2 cellular contexts compared by ENCODE assay signal in genomic region chr9:131312822-131313770, GRCh38.
A peak's percentile ranks its signal among the peaks of the same experiment; 100 is the strongest.
TF ChIP-seq lines count a peak whose summit lies in the region.

No MANE protein-coding gene starts in this region.

TF ChIP-seq in HEK293, 187 proteins besides CTCF, POLR2A, EP300 and RAD21 (continues in another document):
- TF ChIP-seq WT1 (tag by site-specific recombination; IDR thresholded peaks at IDR 0.05) = no peak
- no peak for TF ChIP-seq ZNF521 (tag by site-specific recombination; IDR thresholded peaks at IDR 0.05)
- no peak for TF ChIP-seq TCF7L2 (IDR thresholded peaks at IDR 0.05; ENCODE audit: borderline replicate concordance, low read depth, low read length)
- TF ChIP-seq YY2 (tag by site-specific recombination; IDR thresholded peaks at IDR 0.05) = no peak
- no peak for TF ChIP-seq ZIC2 (tag by site-specific recombination; IDR thresholded peaks at IDR 0.05)
- TF ChIP-seq, protein P1, sequence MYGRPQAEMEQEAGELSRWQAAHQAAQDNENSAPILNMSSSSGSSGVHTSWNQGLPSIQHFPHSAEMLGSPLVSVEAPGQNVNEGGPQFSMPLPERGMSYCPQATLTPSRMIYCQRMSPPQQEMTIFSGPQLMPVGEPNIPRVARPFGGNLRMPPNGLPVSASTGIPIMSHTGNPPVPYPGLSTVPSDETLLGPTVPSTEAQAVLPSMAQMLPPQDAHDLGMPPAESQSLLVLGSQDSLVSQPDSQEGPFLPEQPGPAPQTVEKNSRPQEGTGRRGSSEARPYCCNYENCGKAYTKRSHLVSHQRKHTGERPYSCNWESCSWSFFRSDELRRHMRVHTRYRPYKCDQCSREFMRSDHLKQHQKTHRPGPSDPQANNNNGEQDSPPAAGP (tag by site-specific recombination; IDR thresholded peaks at IDR 0.05) = no peak
- TF ChIP-seq GLI2 (tag by site-specific recombination; IDR thresholded peaks at IDR 0.05; ENCODE audit: borderline replicate concordance, low read depth) = no peak
- TF ChIP-seq ZNF175 (tag by site-specific recombination; IDR thresholded peaks at IDR 0.05) = no peak
- TF ChIP-seq PRDM10 (tag by site-specific recombination; IDR thresholded peaks at IDR 0.05) = peak; percentile 22; the same call in 1 of the 2 replicates
- no peak for TF ChIP-seq ZNF580 (tag by site-specific recombination; IDR thresholded peaks at IDR 0.05)
- TF ChIP-seq ZNF701 (tag by site-specific recombination; IDR thresholded peaks at IDR 0.05) = no peak
- no peak for TF ChIP-seq ZNF24 (tag by site-specific recombination; IDR thresholded peaks at IDR 0.05)
- TF ChIP-seq ZNF248 (tag by site-specific recombination; IDR thresholded peaks at IDR 0.05) = no peak
- no peak for TF ChIP-seq ZNF571 (tag by site-specific recombination; IDR thresholded peaks at IDR 0.05)
- no peak for TF ChIP-seq ZNF654 (tag by site-specific recombination; IDR thresholded peaks at IDR 0.05; ENCODE audit: low read depth)
- no peak for TF ChIP-seq ZNF132 (tag by site-specific recombination; IDR thresholded peaks at IDR 0.05; ENCODE audit: borderline replicate concordance)
- no peak for TF ChIP-seq ZNF843 (tag by site-specific recombination; IDR thresholded peaks at IDR 0.05)
- TF ChIP-seq, protein P2, sequence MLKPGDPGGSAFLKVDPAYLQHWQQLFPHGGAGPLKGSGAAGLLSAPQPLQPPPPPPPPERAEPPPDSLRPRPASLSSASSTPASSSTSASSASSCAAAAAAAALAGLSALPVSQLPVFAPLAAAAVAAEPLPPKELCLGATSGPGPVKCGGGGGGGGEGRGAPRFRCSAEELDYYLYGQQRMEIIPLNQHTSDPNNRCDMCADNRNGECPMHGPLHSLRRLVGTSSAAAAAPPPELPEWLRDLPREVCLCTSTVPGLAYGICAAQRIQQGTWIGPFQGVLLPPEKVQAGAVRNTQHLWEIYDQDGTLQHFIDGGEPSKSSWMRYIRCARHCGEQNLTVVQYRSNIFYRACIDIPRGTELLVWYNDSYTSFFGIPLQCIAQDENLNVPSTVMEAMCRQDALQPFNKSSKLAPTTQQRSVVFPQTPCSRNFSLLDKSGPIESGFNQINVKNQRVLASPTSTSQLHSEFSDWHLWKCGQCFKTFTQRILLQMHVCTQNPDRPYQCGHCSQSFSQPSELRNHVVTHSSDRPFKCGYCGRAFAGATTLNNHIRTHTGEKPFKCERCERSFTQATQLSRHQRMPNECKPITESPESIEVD (tag by site-specific recombination; IDR thresholded peaks at IDR 0.05) = no peak
- peak; percentile 57 for TF ChIP-seq ZFHX2 (tag by site-specific recombination; conservative IDR thresholded peaks at IDR 0.05)
- TF ChIP-seq ZNF155 (tag by site-specific recombination; IDR thresholded peaks at IDR 0.05) = no peak
- peak; percentile 53; the same call in 1 of the 2 replicates for TF ChIP-seq EGR2 (tag by site-specific recombination; IDR thresholded peaks at IDR 0.05; ENCODE audit: low read depth)
- no peak for TF ChIP-seq ZNF558 (tag by site-specific recombination; IDR thresholded peaks at IDR 0.05)
- TF ChIP-seq ZNF707 (tag by site-specific recombination; IDR thresholded peaks at IDR 0.05) = no peak
- TF ChIP-seq GLI4 (tag by site-specific recombination; IDR thresholded peaks at IDR 0.05) = no peak
- no peak for TF ChIP-seq ZNF837 (tag by site-specific recombination; IDR thresholded peaks at IDR 0.05)

TF ChIP-seq in K562, 482 proteins besides CTCF, POLR2A, EP300 and RAD21 (continues in another document):
- no peak for TF ChIP-seq DNMT1 (IDR thresholded peaks at IDR 0.05)
- TF ChIP-seq SRSF3 (IDR thresholded peaks at IDR 0.05; ENCODE audit: insufficient read depth, low read length) = no peak
- no peak for TF ChIP-seq ASH1L (IDR thresholded peaks at IDR 0.05; ENCODE audit: borderline replicate concordance, low read depth, partially characterized antibody)
- TF ChIP-seq CHD1 (IDR thresholded peaks at IDR 0.05; ENCODE audit: low read length) = no peak
- TF ChIP-seq TBL1XR1 (IDR thresholded peaks at IDR 0.05; ENCODE audit: low read length in 2 of 2) = 0 out of 4 replicates have a peak, but pooled peaks of 1 of the 2 experiments have one; percentile 17
- TF ChIP-seq NR2C1 (IDR thresholded peaks at IDR 0.05) = no peak
- peak; percentile 49; the same call in 1 of the 2 replicates for TF ChIP-seq NR2C1 (tag; IDR thresholded peaks at IDR 0.05)
- TF ChIP-seq PRDM10 (IDR thresholded peaks at IDR 0.05; ENCODE audit: partially characterized antibody) = peak; percentile 54
- TF ChIP-seq, protein P3, sequence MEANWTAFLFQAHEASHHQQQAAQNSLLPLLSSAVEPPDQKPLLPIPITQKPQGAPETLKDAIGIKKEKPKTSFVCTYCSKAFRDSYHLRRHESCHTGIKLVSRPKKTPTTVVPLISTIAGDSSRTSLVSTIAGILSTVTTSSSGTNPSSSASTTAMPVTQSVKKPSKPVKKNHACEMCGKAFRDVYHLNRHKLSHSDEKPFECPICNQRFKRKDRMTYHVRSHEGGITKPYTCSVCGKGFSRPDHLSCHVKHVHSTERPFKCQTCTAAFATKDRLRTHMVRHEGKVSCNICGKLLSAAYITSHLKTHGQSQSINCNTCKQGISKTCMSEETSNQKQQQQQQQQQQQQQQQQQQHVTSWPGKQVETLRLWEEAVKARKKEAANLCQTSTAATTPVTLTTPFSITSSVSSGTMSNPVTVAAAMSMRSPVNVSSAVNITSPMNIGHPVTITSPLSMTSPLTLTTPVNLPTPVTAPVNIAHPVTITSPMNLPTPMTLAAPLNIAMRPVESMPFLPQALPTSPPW (CRISPR knock-in tag; IDR thresholded peaks at IDR 0.05) = no peak
- TF ChIP-seq GTF2F1 (IDR thresholded peaks at IDR 0.05; ENCODE audit: low read depth, low read length) = no peak
- TF ChIP-seq, protein P4, sequence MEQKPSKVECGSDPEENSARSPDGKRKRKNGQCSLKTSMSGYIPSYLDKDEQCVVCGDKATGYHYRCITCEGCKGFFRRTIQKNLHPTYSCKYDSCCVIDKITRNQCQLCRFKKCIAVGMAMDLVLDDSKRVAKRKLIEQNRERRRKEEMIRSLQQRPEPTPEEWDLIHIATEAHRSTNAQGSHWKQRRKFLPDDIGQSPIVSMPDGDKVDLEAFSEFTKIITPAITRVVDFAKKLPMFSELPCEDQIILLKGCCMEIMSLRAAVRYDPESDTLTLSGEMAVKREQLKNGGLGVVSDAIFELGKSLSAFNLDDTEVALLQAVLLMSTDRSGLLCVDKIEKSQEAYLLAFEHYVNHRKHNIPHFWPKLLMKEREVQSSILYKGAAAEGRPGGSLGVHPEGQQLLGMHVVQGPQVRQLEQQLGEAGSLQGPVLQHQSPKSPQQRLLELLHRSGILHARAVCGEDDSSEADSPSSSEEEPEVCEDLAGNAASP (IDR thresholded peaks at IDR 0.05) = peak; percentile 96
- TF ChIP-seq PTBP1 (IDR thresholded peaks at IDR 0.05; ENCODE audit: low read depth, low read length) = no peak
- peak; percentile 51 for TF ChIP-seq RBFOX2 (IDR thresholded peaks at IDR 0.05; ENCODE audit: low read depth, low read length)
- TF ChIP-seq NR4A1 (CRISPR knock-in tag; IDR thresholded peaks at IDR 0.05) = no peak
- TF ChIP-seq NR4A1 (tag; IDR thresholded peaks at IDR 0.05) = peak; percentile 78; the same call in 1 of the 2 replicates
- no peak for TF ChIP-seq CHAMP1 (IDR thresholded peaks at IDR 0.05)
- TF ChIP-seq, protein P5, sequence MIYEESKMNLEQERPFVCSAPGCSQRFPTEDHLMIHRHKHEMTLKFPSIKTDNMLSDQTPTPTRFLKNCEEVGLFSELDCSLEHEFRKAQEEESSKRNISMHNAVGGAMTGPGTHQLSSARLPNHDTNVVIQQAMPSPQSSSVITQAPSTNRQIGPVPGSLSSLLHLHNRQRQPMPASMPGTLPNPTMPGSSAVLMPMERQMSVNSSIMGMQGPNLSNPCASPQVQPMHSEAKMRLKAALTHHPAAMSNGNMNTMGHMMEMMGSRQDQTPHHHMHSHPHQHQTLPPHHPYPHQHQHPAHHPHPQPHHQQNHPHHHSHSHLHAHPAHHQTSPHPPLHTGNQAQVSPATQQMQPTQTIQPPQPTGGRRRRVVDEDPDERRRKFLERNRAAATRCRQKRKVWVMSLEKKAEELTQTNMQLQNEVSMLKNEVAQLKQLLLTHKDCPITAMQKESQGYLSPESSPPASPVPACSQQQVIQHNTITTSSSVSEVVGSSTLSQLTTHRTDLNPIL (CRISPR knock-in tag; IDR thresholded peaks at IDR 0.05) = no peak
- no peak for TF ChIP-seq ZNF639 (CRISPR knock-in tag; conservative IDR thresholded peaks at IDR 0.05 in 1 of 2, IDR thresholded peaks at IDR 0.05 in 1 of 2)
- TF ChIP-seq CREB3 (tag; conservative IDR thresholded peaks at IDR 0.05; ENCODE audit: low read depth) = peak; percentile 44; the same call in 1 of the 2 replicates
- TF ChIP-seq SMARCA5 (IDR thresholded peaks at IDR 0.05) = peak; percentile 86
- TF ChIP-seq SMAD2 (IDR thresholded peaks at IDR 0.05; ENCODE audit: low read depth, low read length) = no peak
- TF ChIP-seq CXXC5 (CRISPR knock-in tag; IDR thresholded peaks at IDR 0.05) = peak; percentile 57; the same call in 1 of the 2 replicates
- TF ChIP-seq NUFIP1 (IDR thresholded peaks at IDR 0.05; ENCODE audit: partially characterized antibody) = no peak
- no peak for TF ChIP-seq EZH2 (IDR thresholded peaks at IDR 0.05; ENCODE audit: borderline replicate concordance, low read depth, low read length)
- no peak for TF ChIP-seq HDAC3 (IDR thresholded peaks at IDR 0.05; ENCODE audit: borderline replicate concordance, partially characterized antibody)
- TF ChIP-seq MEF2D (tag; conservative IDR thresholded peaks at IDR 0.05; ENCODE audit: low read depth) = no peak
- TF ChIP-seq ADNP (tag; IDR thresholded peaks at IDR 0.05) = peak; percentile 89
- TF ChIP-seq MCM7 (IDR thresholded peaks at IDR 0.05) = no peak
- TF ChIP-seq ZFP36 (IDR thresholded peaks at IDR 0.05; ENCODE audit: low read depth, low read length, partially characterized antibody) = peak; percentile 55
- peak; percentile 34; the same call in 1 of the 2 replicates for TF ChIP-seq ZFX (CRISPR knock-in tag; IDR thresholded peaks at IDR 0.05)
- TF ChIP-seq ZNF589 (CRISPR knock-in tag; IDR thresholded peaks at IDR 0.05; ENCODE audit: low read depth) = no peak
- TF ChIP-seq NFXL1 (CRISPR knock-in tag; IDR thresholded peaks at IDR 0.05) = no peak
